7 cellular contexts compared by ENCODE assay signal in genomic region chr11:35663408-35663702, GRCh38. TPM values are rescaled to one million over a fixed set of nuclear protein-coding genes. Genes with fewer than 3 reads are reported as not detected.
A peak's percentile ranks its signal among the peaks of the same experiment; 100 is the strongest.
DNase-seq lines count a peak whose midpoint lies in the region; ATAC-seq lines count a peak whose summit lies in the region.

No MANE protein-coding gene starts in this region.

- H3K4me3 ChIP-seq in HUES48 (ENCODE audit: low read depth, low read length) (peak overlapping the region; percentile 61), iPS-20b (ENCODE audit: low read length) (peak overlapping the region; percentile 75), stomach smooth muscle (ENCODE audit: low read length in 2 of 2) (peak overlapping the region; percentile 89 to 98)

- H3K9ac ChIP-seq in HUES48 (ENCODE audit: low read depth, low read length) (no peak overlapping the region), iPS-20b (ENCODE audit: low read depth, low read length) (peak overlapping the region; percentile 50; the same call in 1 of the 2 replicates), stomach smooth muscle (ENCODE audit: low read length in 2 of 2) (peak overlapping the region; percentile 82 to 96)

- peaks cover 8% of the 10 kb centered on the region; the same call in 1 of the 2 replicates for H3K4me1 ChIP-seq in HUES48 (ENCODE audit: control insufficient read depth, insufficient read depth, low read length)
- no peaks in the 10 kb centered on the region; the same call in 1 of the 2 replicates for H3K4me1 ChIP-seq in iPS-20b (ENCODE audit: insufficient read depth, low read length)
- peaks cover 12% of the 10 kb centered on the region for H3K4me1 ChIP-seq in stomach smooth muscle (ENCODE audit: control insufficient read depth, insufficient read depth, low read length)

- H3K4me1 Mint-ChIP-seq in activated T-helper 2 cell treated with anti-CD3 and anti-CD28 coated beads, Interferon-gamma antibody, Interleukin-2, Interleukin-4, amounts not matched to agents 10 μg/mL and 5 μg/mL and 100 μg/mL, durations not matched to agents 14 hours and 24 hours and 36 hours (ENCODE audit: low read depth) = peaks cover 25% of the 10 kb centered on the region

- peaks cover 36% of the 10 kb centered on the region for H3K27me3 ChIP-seq in HUES48 (ENCODE audit: control insufficient read depth, insufficient read depth, low read length)
- H3K27me3 ChIP-seq in iPS-20b (ENCODE audit: insufficient read depth, low read length) = peaks cover 50% of the 10 kb centered on the region
- H3K27me3 ChIP-seq in stomach smooth muscle (ENCODE audit: control insufficient read depth in 1 of 2, insufficient read depth in 2 of 2, low read length in 2 of 2) = no peaks in the 10 kb centered on the region

- DNase-seq in activated T-helper 2 cell treated with anti-CD3 and anti-CD28 coated beads, Interferon-gamma antibody, Interleukin-2, Interleukin-4, amounts not matched to agents 10 μg/mL and 5 μg/mL and 100 μg/mL, durations not matched to agents 14 hours and 24 hours and 36 hours (ENCODE audit: low spot score) = no peak
- no peak for DNase-seq in NCI-H2029 (lab: John Stamatoyannopoulos, UW)

- peaks cover 14% of the 10 kb centered on the region; the same call in 1 of the 2 replicates for H3K9me3 ChIP-seq in HUES48 (ENCODE audit: control insufficient read depth, insufficient read depth, low read length)
- peaks cover 34% of the 10 kb centered on the region for H3K9me3 ChIP-seq in iPS-20b (ENCODE audit: insufficient read depth, low read depth, low read length)
- no peaks in the 10 kb centered on the region for H3K9me3 ChIP-seq in stomach smooth muscle (ENCODE audit: control insufficient read depth in 2 of 2, low read length in 2 of 2)

- peaks cover 47% of the 10 kb centered on the region for H3K9me3 Mint-ChIP-seq in activated T-helper 2 cell treated with anti-CD3 and anti-CD28 coated beads, Interferon-gamma antibody, Interleukin-2, Interleukin-4, amounts not matched to agents 10 μg/mL and 5 μg/mL and 100 μg/mL, durations not matched to agents 14 hours and 24 hours and 36 hours

- peak overlapping the region; percentile 85 for H3K27ac Mint-ChIP-seq in activated T-helper 2 cell treated with anti-CD3 and anti-CD28 coated beads, Interferon-gamma antibody, Interleukin-2, Interleukin-4, amounts not matched to agents 10 μg/mL and 5 μg/mL and 100 μg/mL, durations not matched to agents 14 hours and 24 hours and 36 hours

- intact Hi-C loops in activated T-helper 2 cell treated with anti-CD3 and anti-CD28 coated beads, Interferon-gamma antibody, Interleukin-2, Interleukin-4, amounts not matched to agents 10 μg/mL and 5 μg/mL and 100 μg/mL, durations not matched to agents 14 hours and 24 hours and 36 hours (cut with micrococcal nuclease) = no loop called here

- H3K4me3 Mint-ChIP-seq in activated T-helper 2 cell treated with anti-CD3 and anti-CD28 coated beads, Interferon-gamma antibody, Interleukin-2, Interleukin-4, amounts not matched to agents 10 μg/mL and 5 μg/mL and 100 μg/mL, durations not matched to agents 14 hours and 24 hours and 36 hours (ENCODE audit: low read depth) = peak overlapping the region; percentile 86

- no peak for ATAC-seq in HG02840 (IDR thresholded peaks at IDR 0.05; ENCODE audit: low FRiP score, unreplicated experiment)
- no peak for ATAC-seq in HG03095 (IDR thresholded peaks at IDR 0.05; ENCODE audit: unreplicated experiment)

- no peak overlapping the region for H3K27ac ChIP-seq in HUES48 (ENCODE audit: low read depth, low read length)
- H3K27ac ChIP-seq in iPS-20b (ENCODE audit: low read length) = no peak overlapping the region
- H3K27ac ChIP-seq in stomach smooth muscle (ENCODE audit: low read length) = peak overlapping the region; percentile 89

- H3K27me3 Mint-ChIP-seq in activated T-helper 2 cell treated with anti-CD3 and anti-CD28 coated beads, Interferon-gamma antibody, Interleukin-2, Interleukin-4, amounts not matched to agents 10 μg/mL and 5 μg/mL and 100 μg/mL, durations not matched to agents 14 hours and 24 hours and 36 hours (ENCODE audit: low read depth) = peaks cover 12% of the 10 kb centered on the region

- H3K36me3 Mint-ChIP-seq in activated T-helper 2 cell treated with anti-CD3 and anti-CD28 coated beads, Interferon-gamma antibody, Interleukin-2, Interleukin-4, amounts not matched to agents 10 μg/mL and 5 μg/mL and 100 μg/mL, durations not matched to agents 14 hours and 24 hours and 36 hours (ENCODE audit: low read depth) = peaks cover 45% of the 10 kb centered on the region

- H3K36me3 ChIP-seq in HUES48 (ENCODE audit: control insufficient read depth, insufficient read depth, low read length) (no peaks in the 10 kb centered on the region; the same call in 1 of the 2 replicates), iPS-20b (ENCODE audit: insufficient read depth, low read depth, low read length) (peaks cover 9% of the 10 kb centered on the region; the same call in 1 of the 2 replicates), stomach smooth muscle (ENCODE audit: control insufficient read depth in 2 of 2, insufficient read depth in 2 of 2, low read length in 2 of 2) (no peaks in the 10 kb centered on the region)

RNA-seq across cellular contexts. Expression of gene TRIM44, which starts 0.8 kb away (rescaled TPM):
- 21.7 and 22.8 TPM in 2 replicates for total RNA-seq in activated T-helper 2 cell treated with anti-CD3 and anti-CD28 coated beads, Interferon-gamma antibody, Interleukin-2, Interleukin-4, amounts not matched to agents 10 μg/mL and 5 μg/mL and 100 μg/mL, durations not matched to agents 14 hours and 24 hours and 36 hours

RNA-seq across cellular contexts. Expression of gene FJX1, which starts 45.1 kb away (rescaled TPM):
- total RNA-seq in activated T-helper 2 cell treated with anti-CD3 and anti-CD28 coated beads, Interferon-gamma antibody, Interleukin-2, Interleukin-4, amounts not matched to agents 10 μg/mL and 5 μg/mL and 100 μg/mL, durations not matched to agents 14 hours and 24 hours and 36 hours = 0.09 TPM in 2 replicates
